Comparison of ENCODE assay signal across 1 cellular context in the genomic region with DNA sequence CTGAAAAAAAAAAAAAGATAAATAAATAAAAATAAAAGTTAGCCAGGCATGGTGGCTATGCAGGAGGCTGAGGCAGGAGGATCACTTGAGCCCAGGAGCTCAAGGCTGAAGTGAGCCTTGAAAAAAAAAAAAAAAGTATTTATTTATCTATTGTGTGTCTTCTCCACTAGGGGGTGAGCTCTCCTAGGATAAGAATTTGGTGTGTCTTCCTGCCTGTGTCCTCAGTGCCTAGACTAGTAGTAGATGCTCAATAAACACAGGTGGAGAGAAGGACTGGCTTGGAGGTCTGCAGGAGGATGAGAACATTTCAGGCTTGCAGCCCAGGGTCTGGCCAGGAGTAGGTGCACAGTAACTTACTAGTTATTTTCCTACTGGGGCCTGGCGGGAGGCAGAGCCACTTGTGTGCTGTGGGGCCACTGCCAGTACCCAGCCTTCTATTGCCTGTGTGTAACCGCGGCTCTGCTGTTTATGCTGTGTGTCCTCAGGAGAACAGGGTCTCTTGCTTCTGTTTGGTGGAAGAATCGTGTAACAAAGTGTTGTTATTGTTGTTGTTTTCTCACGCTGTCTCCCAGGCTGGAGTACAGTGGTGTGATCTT.
TF ChIP-seq lines count a peak whose summit lies in the region.

No MANE protein-coding gene starts in this region.

TF ChIP-seq in A549, 52 proteins besides CTCF, POLR2A, EP300 and RAD21 (continued from another document):
- TF ChIP-seq USF2 (IDR thresholded peaks at IDR 0.05) = no peak
